Comparison of ENCODE assay signal across 7 cellular contexts in genomic region chr1:16519333-16519951, GRCh38. TPM values are rescaled to one million over a fixed set of nuclear protein-coding genes. Genes with fewer than 3 reads are reported as not detected.
"Had no signal": no experiment of that assay in that cellular context is flagged by ENCODE, and none has a peak within 500 bp of the region (broad histone marks: within the 10 kb centered on the region; RNA-seq: fewer than 3 reads in every experiment).

No MANE protein-coding gene starts in this region.

RNA-seq across cellular contexts. Expression of gene RNU1-1, which starts 5.4 kb away (rescaled TPM):
- total RNA-seq: myocyte, osteoblast, right atrium auricular region had no signal
- polyA plus RNA-seq: mammary epithelial cell, neural cell, stomach, urinary bladder had no signal
